8 cellular contexts compared by ENCODE assay signal in genomic region chr19:53365899-53366493, GRCh38. TPM values are rescaled to one million over a fixed set of nuclear protein-coding genes. Genes with fewer than 3 reads are reported as not detected.
DNase-seq lines count a peak whose midpoint lies in the region; ATAC-seq, FAIRE-seq and TF ChIP-seq lines count a peak whose summit lies in the region.

No MANE protein-coding gene starts in this region.

- H3K4me3 ChIP-seq in brain microvascular endothelial cell (ENCODE audit: low read depth, low read length), result peak overlapping the region; percentile 69
- H3K4me3 ChIP-seq in HepG2 (replicated peaks in 1 of 3; ENCODE audit: insufficient read depth in 1 of 3, low read depth in 2 of 3, low read length in 3 of 3), result peak overlapping the region; percentile 41 to 63 (median 57); a peak in 5 of 6 replicates

- H2AFZ ChIP-seq in HepG2 (ENCODE audit: low read length), result no peak overlapping the region

- in situ Hi-C loops in brain microvascular endothelial cell (cut with HindIII; ENCODE audit: low pct_ligation_motif_present, low sequenced_read_pairs), result no loop called here
- in situ Hi-C loops in HepG2 (cut with HindIII; ENCODE audit: extremely low pct_ligation_motif_present, low pct_unique_long_range_greater_than_20kb), result loop anchor here (5.0 kb wide), 1 partner anchor 674 kb away; no protein-coding TSS in a partner anchor

- H3K27me3 ChIP-seq in brain microvascular endothelial cell (replicated peaks) (no peaks in the 10 kb centered on the region), HepG2 (ENCODE audit: control insufficient read depth in 1 of 2, insufficient read depth in 2 of 2, low read length in 2 of 2) (no peaks in the 10 kb centered on the region)

- POLR2A ChIA-PET in HepG2 (lab: Yijun Ruan, JAX), result interaction anchor here (0.9 kb wide), 1 partner anchor 29 kb away, joined by 3 read pairs; the partner anchor contains the start of gene ZNF765

- DNase-seq in NCI-H345 (lab: John Stamatoyannopoulos, UW), result peak; percentile 44
- no peak for DNase-seq in NCI-H345 treated with DMSO at 0.1 percent for 48 hours (lab: John Stamatoyannopoulos, UW; ENCODE audit: unreplicated experiment)
- peak; percentile 51 for DNase-seq in RKO (ENCODE audit: low spot score)
- DNase-seq in brain microvascular endothelial cell, result peak; percentile 27
- DNase-seq in HepG2 (ENCODE audit: low spot score), result peak; percentile 24
- DNase-seq in stimulated activated CD8-positive, alpha-beta memory T cell treated with anti-CD3 and anti-CD28 coated beads, Interleukin-4, amount 100 ng/mL, for 1 hour (ENCODE audit: low read depth in 2 of 2, low spot score in 1 of 2), result peak; percentile 6 to 15
- no peak for DNase-seq in midbrain (lab: John Stamatoyannopoulos, UW)

- H3K9me3 ChIP-seq in HepG2 (ENCODE audit: low read length), result no peaks in the 10 kb centered on the region

- no peak for FAIRE-seq in HepG2 (lab: Jason Lieb, UNC)

- H3K4me2 ChIP-seq in HepG2 (ENCODE audit: low read depth, low read length), result peak overlapping the region; percentile 60

- 18% methylated on average over 23 of the region's 32 CpGs for WGBS in HepG2 (ENCODE audit: low lambda C conversion rate)

- no peaks in the 10 kb centered on the region for H3K36me3 ChIP-seq in brain microvascular endothelial cell (replicated peaks)
- no peaks in the 10 kb centered on the region for H3K36me3 ChIP-seq in HepG2 (replicated peaks in 1 of 2; ENCODE audit: control insufficient read depth in 1 of 2, insufficient read depth in 2 of 2, low read length in 2 of 2)

- H3K9ac ChIP-seq in HepG2 (ENCODE audit: insufficient read depth, low read depth, low read length), result peak overlapping the region; percentile 67

- intact Hi-C loops in HepG2 (cut with micrococcal nuclease; ENCODE audit: unreplicated experiment), result no loop called here

- CTCF ChIA-PET in HepG2 (lab: Yijun Ruan, JAX; ENCODE audit: low intra/inter-chr PET ratio, low total read pairs), result no interaction called here

- TF ChIP-seq RAD21 in HepG2 (CRISPR knock-in tag; IDR thresholded peaks at IDR 0.05), result no peak

- TF ChIP-seq EP300 in HepG2 (IDR thresholded peaks at IDR 0.05; ENCODE audit: low read depth in 2 of 2, low read length in 2 of 2), result no peak
- no peak for TF ChIP-seq EP300 in HepG2 (CRISPR knock-in tag; IDR thresholded peaks at IDR 0.05; ENCODE audit: borderline replicate concordance)

- H3K27ac ChIP-seq in brain microvascular endothelial cell (no peak overlapping the region), HepG2 (ENCODE audit: extremely low read length, insufficient read depth, low read length) (peak overlapping the region; percentile 38)

- H3K4me1 ChIP-seq in HepG2 (ENCODE audit: insufficient read depth, low read length), result no peaks in the 10 kb centered on the region

- TF ChIP-seq POLR2A in HepG2 (IDR thresholded peaks at IDR 0.05; ENCODE audit: insufficient read depth in 1 of 2, low read depth in 2 of 2, low read length in 2 of 2), result no peak

- no peak for TF ChIP-seq CTCF in brain microvascular endothelial cell (IDR thresholded peaks at IDR 0.05; ENCODE audit: low read depth, low read length, missing control alignments)
- no peak for TF ChIP-seq CTCF in HepG2 (CRISPR knock-in tag; IDR thresholded peaks at IDR 0.05)

- ATAC-seq in HG02870 (IDR thresholded peaks at IDR 0.05; ENCODE audit: unreplicated experiment), result peak; percentile 35
- ATAC-seq in HepG2, result peak; percentile 76

- BruUV-seq in HepG2 (replicated peaks; lab: Mats Ljungman, UMichigan), result TSS peak; percentile 86

- H4K20me1 ChIP-seq in HepG2 (ENCODE audit: insufficient read depth, low read length), result no peaks in the 10 kb centered on the region

- no peaks in the 10 kb centered on the region for H3K79me2 ChIP-seq in HepG2 (ENCODE audit: insufficient read depth, low read length)

TF ChIP-seq in HepG2, 621 proteins besides CTCF, POLR2A, EP300 and RAD21 (continues in another document):
- TF ChIP-seq ZNF317 (CRISPR knock-in tag; IDR thresholded peaks at IDR 0.05) (no peak), ZMAT5 (CRISPR knock-in tag; IDR thresholded peaks at IDR 0.05; ENCODE audit: borderline replicate concordance, low read depth) (no peak), MAFG (CRISPR knock-in tag; IDR thresholded peaks at IDR 0.05) (no peak), ZFX (CRISPR knock-in tag; IDR thresholded peaks at IDR 0.05; ENCODE audit: low read depth) (peak; percentile 7; the same call in 1 of the 2 replicates)

RNA-seq across cellular contexts. Expression of gene ZNF525, which starts 0.5 kb away (rescaled TPM):
- 8.7 and 9.9 TPM in 2 replicates for total RNA-seq in HepG2 (2016; rRNA removed; fragmentation: Illumina TruSeq; extraction: Trizol)
- 2.1 and 3.8 TPM in 2 replicates for total RNA-seq in HepG2 (2016; cell fraction: cytosol; rRNA removed; fragmentation: Illumina TruSeq; extraction: Trizol; ENCODE audit: low read depth)
- 8.7 and 9.3 TPM in 2 replicates for total RNA-seq in HepG2 (2016; cell fraction: insoluble cytoplasmic fraction; rRNA removed; fragmentation: Illumina TruSeq; extraction: Trizol)
- total RNA-seq in HepG2 (2016; cell fraction: membrane; rRNA removed; fragmentation: Illumina TruSeq; extraction: Trizol), result 7.5 and 9.9 TPM in 2 replicates
- 8.5 and 10.7 TPM in 2 replicates for total RNA-seq in HepG2 (2016; cell fraction: nucleus; rRNA removed; fragmentation: Illumina TruSeq; extraction: Trizol)
- 2.8 and 3.4 TPM in 2 replicates for polyA plus RNA-seq in HepG2 (2011; rRNA removed)
- polyA plus RNA-seq in HepG2 (2011; cell fraction: cytosol; rRNA removed), result 0.72 and 0.95 TPM in 2 replicates
- polyA plus RNA-seq in HepG2 (2011; cell fraction: nucleus; rRNA removed), result 2.3 and 3.4 TPM in 2 replicates
- polyA plus RNA-seq in HepG2 (2012), result 2.1 and 3.1 TPM in 2 replicates
- polyA plus RNA-seq in HepG2 (2016; cell fraction: cytosol; fragmentation: Illumina TruSeq; extraction: Trizol; ENCODE audit: low read depth), result 0.43 and 0.53 TPM in 2 replicates
- polyA plus RNA-seq in HepG2 (2016; cell fraction: insoluble cytoplasmic fraction; fragmentation: Illumina TruSeq; extraction: Trizol; ENCODE audit: low read depth), result 2.8 and 3.3 TPM in 2 replicates
- polyA plus RNA-seq in HepG2 (2016; cell fraction: membrane; fragmentation: Illumina TruSeq; extraction: Trizol; ENCODE audit: low read depth), result 0.96 and 1.3 TPM in 2 replicates
- polyA plus RNA-seq in HepG2 (2016; cell fraction: nucleus; fragmentation: Illumina TruSeq; extraction: Trizol; ENCODE audit: insufficient read depth, low read depth), result 6.7 and 8.5 TPM in 2 replicates
- 1.5 and 3.8 TPM in 2 replicates for polyA minus RNA-seq in HepG2 (2011; rRNA and poly(A)+ RNA removed; ENCODE audit: low replicate concordance)
- polyA minus RNA-seq in HepG2 (2011; cell fraction: cytosol; rRNA and poly(A)+ RNA removed), result 2.3 and 2.6 TPM in 2 replicates
- polyA minus RNA-seq in HepG2 (2011; cell fraction: nucleus; rRNA and poly(A)+ RNA removed), result 9.1 and 11.7 TPM in 2 replicates

RNA-seq across cellular contexts. Expression of gene ZNF765, which starts 29.0 kb away (rescaled TPM):
- 14.5 and 21.9 TPM in 2 replicates for total RNA-seq in HepG2 (2016; rRNA removed; fragmentation: Illumina TruSeq; extraction: Trizol)
- 1.3 and 1.5 TPM in 2 replicates for total RNA-seq in HepG2 (2016; cell fraction: cytosol; rRNA removed; fragmentation: Illumina TruSeq; extraction: Trizol; ENCODE audit: low read depth)
- 13.9 and 17.8 TPM in 2 replicates for total RNA-seq in HepG2 (2016; cell fraction: insoluble cytoplasmic fraction; rRNA removed; fragmentation: Illumina TruSeq; extraction: Trizol)
- 5.3 and 6.0 TPM in 2 replicates for total RNA-seq in HepG2 (2016; cell fraction: membrane; rRNA removed; fragmentation: Illumina TruSeq; extraction: Trizol)
- total RNA-seq in HepG2 (2016; cell fraction: nucleus; rRNA removed; fragmentation: Illumina TruSeq; extraction: Trizol), result 14.6 and 16.6 TPM in 2 replicates
- polyA plus RNA-seq in HepG2 (2011; rRNA removed), result 5.0 and 6.1 TPM in 2 replicates
- polyA plus RNA-seq in HepG2 (2011; cell fraction: cytosol; rRNA removed), result 1.9 and 2.4 TPM in 2 replicates
- polyA plus RNA-seq in HepG2 (2011; cell fraction: nucleus; rRNA removed), result 14.9 and 16.5 TPM in 2 replicates
- polyA plus RNA-seq in HepG2 (2012), result 4.5 and 4.9 TPM in 2 replicates
- 0.31 and 0.52 TPM in 2 replicates for polyA plus RNA-seq in HepG2 (2016; cell fraction: cytosol; fragmentation: Illumina TruSeq; extraction: Trizol; ENCODE audit: low read depth)
- 5.1 and 5.8 TPM in 2 replicates for polyA plus RNA-seq in HepG2 (2016; cell fraction: insoluble cytoplasmic fraction; fragmentation: Illumina TruSeq; extraction: Trizol; ENCODE audit: low read depth)
- 1.0 TPM in 2 replicates for polyA plus RNA-seq in HepG2 (2016; cell fraction: membrane; fragmentation: Illumina TruSeq; extraction: Trizol; ENCODE audit: low read depth)
- polyA plus RNA-seq in HepG2 (2016; cell fraction: nucleus; fragmentation: Illumina TruSeq; extraction: Trizol; ENCODE audit: insufficient read depth, low read depth), result 9.1 and 9.4 TPM in 2 replicates
- polyA minus RNA-seq in HepG2 (2011; rRNA and poly(A)+ RNA removed; ENCODE audit: low replicate concordance), result 7.5 and 7.6 TPM in 2 replicates
- 4.0 and 4.8 TPM in 2 replicates for polyA minus RNA-seq in HepG2 (2011; cell fraction: cytosol; rRNA and poly(A)+ RNA removed)
- polyA minus RNA-seq in HepG2 (2011; cell fraction: nucleus; rRNA and poly(A)+ RNA removed), result 31.7 and 43.5 TPM in 2 replicates

RNA-seq across cellular contexts. Expression of gene ZNF845, which starts 32.4 kb away (rescaled TPM):
- 9.6 and 15.1 TPM in 2 replicates for total RNA-seq in HepG2 (2016; rRNA removed; fragmentation: Illumina TruSeq; extraction: Trizol)
- total RNA-seq in HepG2 (2016; cell fraction: cytosol; rRNA removed; fragmentation: Illumina TruSeq; extraction: Trizol; ENCODE audit: low read depth), result 0.61 and 0.88 TPM in 2 replicates
- total RNA-seq in HepG2 (2016; cell fraction: insoluble cytoplasmic fraction; rRNA removed; fragmentation: Illumina TruSeq; extraction: Trizol), result 10.0 and 15.9 TPM in 2 replicates
- total RNA-seq in HepG2 (2016; cell fraction: membrane; rRNA removed; fragmentation: Illumina TruSeq; extraction: Trizol), result 3.2 and 4.0 TPM in 2 replicates
- total RNA-seq in HepG2 (2016; cell fraction: nucleus; rRNA removed; fragmentation: Illumina TruSeq; extraction: Trizol), result 6.3 and 7.8 TPM in 2 replicates
- polyA plus RNA-seq in HepG2 (2011; rRNA removed), result 1.7 and 1.9 TPM in 2 replicates
- polyA plus RNA-seq in HepG2 (2011; cell fraction: cytosol; rRNA removed), result 0.59 and 1.3 TPM in 2 replicates
- 0.95 and 1.1 TPM in 2 replicates for polyA plus RNA-seq in HepG2 (2011; cell fraction: nucleus; rRNA removed)
- 2.5 and 2.6 TPM in 2 replicates for polyA plus RNA-seq in HepG2 (2012)
- 0.11 and 0.18 TPM in 2 replicates for polyA plus RNA-seq in HepG2 (2016; cell fraction: cytosol; fragmentation: Illumina TruSeq; extraction: Trizol; ENCODE audit: low read depth)
- 5.5 and 6.4 TPM in 2 replicates for polyA plus RNA-seq in HepG2 (2016; cell fraction: insoluble cytoplasmic fraction; fragmentation: Illumina TruSeq; extraction: Trizol; ENCODE audit: low read depth)
- polyA plus RNA-seq in HepG2 (2016; cell fraction: membrane; fragmentation: Illumina TruSeq; extraction: Trizol; ENCODE audit: low read depth), result 0.48 and 0.65 TPM in 2 replicates
- 3.9 and 4.0 TPM in 2 replicates for polyA plus RNA-seq in HepG2 (2016; cell fraction: nucleus; fragmentation: Illumina TruSeq; extraction: Trizol; ENCODE audit: insufficient read depth, low read depth)
- 1.8 and 2.2 TPM in 2 replicates for polyA minus RNA-seq in HepG2 (2011; rRNA and poly(A)+ RNA removed; ENCODE audit: low replicate concordance)
- polyA minus RNA-seq in HepG2 (2011; cell fraction: cytosol; rRNA and poly(A)+ RNA removed), result 2.8 and 4.0 TPM in 2 replicates
- polyA minus RNA-seq in HepG2 (2011; cell fraction: nucleus; rRNA and poly(A)+ RNA removed), result 9.3 and 12.1 TPM in 2 replicates

Comparison
In these comparisons a context has a peak if more than half of its experiments do, and no peak if none do; other contexts are left out.
1. DNase-seq: peak in NCI-H345 (single experiment), RKO (single experiment), brain microvascular endothelial cell (single experiment), HepG2 (single experiment) and stimulated activated CD8-positive, alpha-beta memory T cell treated with anti-CD3 and anti-CD28 coated beads, Interleukin-4, amount 100 ng/mL, for 1 hour (2 of 2); none in NCI-H345 treated with DMSO at 0.1 percent for 48 hours (single experiment) and midbrain (single experiment).